ENCODE assay signal across 8 cellular contexts in the genomic region with DNA sequence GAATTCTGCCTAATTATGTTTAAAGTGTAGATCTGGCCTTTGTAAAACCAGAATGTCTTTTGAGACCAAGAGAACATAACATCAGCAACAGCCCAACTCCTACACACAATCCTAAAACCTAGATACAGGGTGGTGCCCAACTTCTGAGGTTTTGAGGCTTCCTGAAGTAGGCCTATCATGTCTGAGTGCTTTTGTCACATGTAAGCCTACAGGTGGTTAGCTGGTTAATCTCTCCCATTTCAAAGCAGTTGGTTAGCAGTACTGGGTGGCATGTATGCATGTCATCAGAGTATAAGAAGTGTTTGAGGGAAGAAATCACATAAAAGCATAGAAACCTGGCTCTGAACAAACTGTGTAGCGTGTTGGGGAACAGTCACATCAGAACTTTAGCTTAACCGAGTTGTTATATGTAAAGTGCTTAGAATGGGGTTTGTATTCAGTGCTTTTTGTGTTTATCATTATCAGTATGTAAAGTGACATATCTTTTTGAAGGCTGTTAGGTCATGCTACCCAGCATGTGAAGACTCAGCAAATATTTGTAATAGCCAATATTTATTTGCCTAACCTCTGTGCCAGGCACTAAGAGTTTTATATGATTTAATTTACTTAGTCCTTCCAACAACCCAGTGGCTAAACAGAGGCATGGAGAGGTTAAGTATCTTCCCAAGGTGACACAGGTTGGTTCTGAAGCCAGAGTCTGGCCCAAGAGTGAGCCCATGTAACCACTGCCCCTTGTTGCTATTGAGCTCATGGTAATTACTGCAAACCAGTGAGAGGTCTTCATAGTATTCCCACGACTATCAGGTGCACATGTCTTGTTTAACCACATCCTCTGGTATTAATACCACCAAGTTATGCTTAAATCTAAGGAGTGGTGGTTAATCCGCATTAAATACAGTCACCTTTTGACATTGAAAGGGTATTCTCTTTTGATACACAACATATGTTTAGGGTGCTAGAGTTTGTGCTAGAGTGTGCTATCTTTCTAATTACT. TPM values are rescaled to one million over a fixed set of nuclear protein-coding genes. Genes with fewer than 3 reads are reported as not detected.
DNase-seq lines count a peak whose midpoint lies in the region; ATAC-seq, FAIRE-seq and TF ChIP-seq lines count a peak whose summit lies in the region.

No MANE protein-coding gene starts in this region.

- H3K9me3 Mint-ChIP-seq in naive thymus-derived CD4-positive, alpha-beta T cell, result no peaks in the 10 kb centered on the region

- peak overlapping the region in 7 of 9 donors; percentile 91 to 98 (median 94) for H3K27ac Mint-ChIP-seq in naive thymus-derived CD4-positive, alpha-beta T cell

- no peak overlapping the region for H2AFZ ChIP-seq in Loucy (ENCODE audit: low read length)

- no peaks in the 10 kb centered on the region for H3K9me2 ChIP-seq in Loucy (replicated peaks; ENCODE audit: low read depth, low read length)

- no peaks in the 10 kb centered on the region for H3K27me3 ChIP-seq in AG04450 (ENCODE audit: control insufficient read depth, insufficient read depth, low read length)
- no peaks in the 10 kb centered on the region for H3K27me3 ChIP-seq in Loucy (ENCODE audit: insufficient read depth, low read length, poor library complexity, severe bottlenecking)
- H3K27me3 ChIP-seq in naive thymus-derived CD4-positive, alpha-beta T cell (ENCODE audit: control insufficient read depth in 2 of 2, insufficient read depth in 2 of 2, low read length in 2 of 2), result no peaks in the 10 kb centered on the region
- H3K27me3 ChIP-seq in brain microvascular endothelial cell (replicated peaks), result no peaks in the 10 kb centered on the region

- intact Hi-C loops in naive thymus-derived CD4-positive, alpha-beta T cell (cut with micrococcal nuclease), result loop anchor here (1.0 to 2.0 kb wide), 10 partner anchors 12 to 487 kb away; partner anchors contain the start of gene DUSP5 (in 1 of the 2)

- no peaks in the 10 kb centered on the region for H3F3A ChIP-seq in Loucy (ENCODE audit: low read depth)

- H3K9ac ChIP-seq in Loucy (ENCODE audit: low read depth, low read length, poor library complexity, severe bottlenecking), result peak overlapping the region; percentile 89

- ATAC-seq in naive thymus-derived CD4-positive, alpha-beta T cell, result peak; percentile 75
- no peak for ATAC-seq in HG02870 (IDR thresholded peaks at IDR 0.05; ENCODE audit: unreplicated experiment)

- DNase-seq in AG04450 (ENCODE audit: low read depth, low spot score) (no peak), GM19239 (ENCODE audit: insufficient read length, low spot score) (no peak), brain microvascular endothelial cell (no peak), caudate nucleus (lab: John Stamatoyannopoulos, UW) (no peak)
- peak; percentile 29 for DNase-seq in activated naive CD4-positive, alpha-beta T cell treated with anti-CD3 and anti-CD28 coated beads, Interleukin-2, amount 50 U/mL, for 16 hours
- DNase-seq in naive thymus-derived CD4-positive, alpha-beta T cell, result peak in 8 of 9 donors; percentile 53 to 93 (median 88)

- POLR2A ChIA-PET in AG04450 (lab: Yijun Ruan, JAX), result no interaction called here
- POLR2A ChIA-PET in naive thymus-derived CD4-positive, alpha-beta T cell (lab: Charles Lee), result interaction anchor here (0.6 to 2.7 kb wide), 27 partner anchors 8 to 202 kb away, joined by 3 to 20 read pairs (median 4); partner anchors contain the start of gene MXI1

- H3K27me3 Mint-ChIP-seq in naive thymus-derived CD4-positive, alpha-beta T cell, result no peaks in the 10 kb centered on the region

- FAIRE-seq in GM19239 (lab: Jason Lieb, UNC), result peak; percentile 71

- TF ChIP-seq CTCF in AG04450 (IDR thresholded peaks at IDR 0.05; ENCODE audit: low read depth, low read length), result no peak
- TF ChIP-seq CTCF in Loucy (conservative IDR thresholded peaks at IDR 0.05; ENCODE audit: low read length), result no peak
- TF ChIP-seq CTCF in brain microvascular endothelial cell (IDR thresholded peaks at IDR 0.05; ENCODE audit: low read depth, low read length, missing control alignments), result no peak

- peaks cover 37 to 63% (median 49%) of the 10 kb centered on the region in 7 donors for H3K4me1 Mint-ChIP-seq in naive thymus-derived CD4-positive, alpha-beta T cell

- peaks cover 56% of the 10 kb centered on the region for H4K20me1 ChIP-seq in Loucy (ENCODE audit: insufficient read depth, low read length, poor library complexity, severe bottlenecking)

- peaks cover 0 to 8% (median 4%) of the 10 kb centered on the region in 5 donors for H3K36me3 Mint-ChIP-seq in naive thymus-derived CD4-positive, alpha-beta T cell

- H3K36me3 ChIP-seq in Loucy (ENCODE audit: insufficient read depth, low read length), result no peaks in the 10 kb centered on the region
- peaks cover 0 to 17% (median 0%) of the 10 kb centered on the region in 3 experiments for H3K36me3 ChIP-seq in naive thymus-derived CD4-positive, alpha-beta T cell (ENCODE audit: control insufficient read depth in 2 of 3, insufficient read depth in 3 of 3, low read length in 3 of 3)
- H3K36me3 ChIP-seq in brain microvascular endothelial cell (replicated peaks), result no peaks in the 10 kb centered on the region

- in situ Hi-C loops in brain microvascular endothelial cell (cut with HindIII; ENCODE audit: low pct_ligation_motif_present, low sequenced_read_pairs), result no loop called here

- CTCF ChIA-PET in AG04450 (lab: Charles Lee), result interaction anchor here (0.6 to 3.5 kb wide), 3 partner anchors 25 to 127 kb away, joined by 4 to 23 read pairs (median 5); no protein-coding TSS in a partner anchor
- CTCF ChIA-PET in naive thymus-derived CD4-positive, alpha-beta T cell (lab: Charles Lee), result interaction anchor here (0.9 to 1.8 kb wide), 6 partner anchors 19 to 76 kb away, joined by 3 to 5 read pairs (median 3); no protein-coding TSS in a partner anchor

- H3K4me3 Mint-ChIP-seq in naive thymus-derived CD4-positive, alpha-beta T cell, result peak overlapping the region in 2 of 10 donors; percentile 99 to 100

- H3K27ac ChIP-seq in AG04450 (ENCODE audit: low read depth, low read length) (no peak overlapping the region), brain microvascular endothelial cell (no peak overlapping the region), caudate nucleus (ENCODE audit: low read depth, low read length) (no peak overlapping the region)
- peak overlapping the region; percentile 88 for H3K27ac ChIP-seq in naive thymus-derived CD4-positive, alpha-beta T cell (ENCODE audit: low read depth, low read length)

- H3K9me3 ChIP-seq in AG04450 (ENCODE audit: control insufficient read depth, insufficient read depth, low read length) (no peaks in the 10 kb centered on the region; the same call in 1 of the 2 replicates), Loucy (ENCODE audit: insufficient read depth, low read depth, low read length) (no peaks in the 10 kb centered on the region)
- H3K9me3 ChIP-seq in naive thymus-derived CD4-positive, alpha-beta T cell (ENCODE audit: control insufficient read depth in 2 of 3, low read length in 3 of 3), result no peaks in the 10 kb centered on the region

- H3K4me1 ChIP-seq in Loucy (ENCODE audit: insufficient read depth, low read length, poor library complexity, severe bottlenecking), result peaks cover 78% of the 10 kb centered on the region
- peaks cover 49 to 51% of the 10 kb centered on the region in 2 donors for H3K4me1 ChIP-seq in naive thymus-derived CD4-positive, alpha-beta T cell (ENCODE audit: control insufficient read depth in 2 of 2, insufficient read depth in 2 of 2, low read length in 2 of 2)

- H3K4me3 ChIP-seq in AG04450 (ENCODE audit: low read depth, low read length) (peak overlapping the region; percentile 34), Loucy (ENCODE audit: low read length, poor library complexity, severe bottlenecking) (peak overlapping the region; percentile 80), brain microvascular endothelial cell (ENCODE audit: low read depth, low read length) (no peak overlapping the region)
- H3K4me3 ChIP-seq in naive thymus-derived CD4-positive, alpha-beta T cell (ENCODE audit: low read length), result peak overlapping the region; percentile 66

- peaks cover 70% of the 10 kb centered on the region for H3K79me2 ChIP-seq in Loucy (ENCODE audit: insufficient read depth, low read length)

- peak overlapping the region; percentile 88 for H3K4me2 ChIP-seq in Loucy (ENCODE audit: low read depth, low read length, poor library complexity, severe bottlenecking)

RNA-seq across cellular contexts. Expression of gene ADD3, which starts 2.6 kb away (rescaled TPM):
- polyA plus RNA-seq in AG04450 (2011; rRNA removed), result 161 and 192 TPM in 2 replicates
- polyA minus RNA-seq in AG04450 (2011; rRNA and poly(A)+ RNA removed), result 186 and 271 TPM in 2 replicates
- total RNA-seq in naive thymus-derived CD4-positive, alpha-beta T cell, result 100 to 1,000 TPM; 281 to 463 (median 342) TPM
- 100 to 1,000 TPM; 502 to 535 TPM for polyA plus RNA-seq in naive thymus-derived CD4-positive, alpha-beta T cell

Comparison
In these comparisons a context has a peak if more than half of its experiments do, and no peak if none do; other contexts are left out.
1. DNase-seq: peak in activated naive CD4-positive, alpha-beta T cell treated with anti-CD3 and anti-CD28 coated beads, Interleukin-2, amount 50 U/mL, for 16 hours (single experiment) and naive thymus-derived CD4-positive, alpha-beta T cell (8 of 9); none in AG04450 (single experiment), GM19239 (single experiment), brain microvascular endothelial cell (single experiment) and caudate nucleus (0 of 61).